18 cellular contexts compared by ENCODE assay signal in the genomic region with DNA sequence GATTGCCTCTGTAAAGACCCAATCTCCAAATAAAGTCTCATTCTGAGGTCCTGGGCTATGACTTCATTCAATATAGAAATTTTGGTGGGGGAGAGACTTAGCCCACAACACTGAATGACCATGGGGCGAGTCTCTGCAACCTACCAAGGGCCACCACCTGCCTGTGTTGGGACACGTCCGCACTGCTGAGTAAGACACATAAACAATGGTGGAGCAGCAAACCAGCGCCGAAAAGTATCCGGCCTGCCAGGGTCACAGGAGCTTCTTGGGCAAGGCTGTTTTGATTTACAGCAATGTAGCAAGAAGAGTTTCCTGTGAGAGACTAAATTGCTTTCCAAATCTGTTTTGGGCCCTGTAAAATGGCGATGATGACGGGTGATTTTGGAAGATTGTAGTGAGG.
A peak's percentile ranks its signal among the peaks of the same experiment; 100 is the strongest.
DNase-seq lines count a peak whose midpoint lies in the region; ATAC-seq and TF ChIP-seq lines count a peak whose summit lies in the region.
"Had no signal": no experiment of that assay in that cellular context is flagged by ENCODE, and none has a peak within 500 bp of the region (broad histone marks: within the 10 kb centered on the region; RNA-seq: fewer than 3 reads in every experiment).

No MANE protein-coding gene starts in this region.

- H3K36me3 ChIP-seq in RWPE2 (ENCODE audit: low read depth): no peaks in the 10 kb centered on the region
- H3K36me3 ChIP-seq in skeletal muscle satellite cell (ENCODE audit: insufficient read depth, low read length): no peaks in the 10 kb centered on the region

- DNase-seq in HPDE6-E6E7 (ENCODE audit: extremely low spot score) (peak; percentile 70), RWPE2 (ENCODE audit: low spot score) (no peak), foreskin keratinocyte (peak; percentile 26 to 34), DMS53 (lab: John Stamatoyannopoulos, UW) (no peak), NCI-H1092 treated with DMSO at 0.1 percent for 48 hours (lab: John Stamatoyannopoulos, UW) (no peak)
- DNase-seq in stimulated activated CD4-positive, alpha-beta T cell treated with anti-CD3 and anti-CD28 coated beads, Interleukin-4, amount 100 ng/mL, for 1 hour: no peak
- DNase-seq: AML-193; C1 segment of cervical spinal cord; CD8-positive, alpha-beta T cell; NCI-H1105 treated with DMSO at 0.1 percent for 48 hours; NCI-H1694; NCI-H2081; NCI-H2171; NCI-H524 treated with DMSO at 0.1 percent for 48 hours; SHP77 treated with DMSO at 0.1 percent for 48 hours; SK-N-SH had no signal

- no peak for TF ChIP-seq CTCF in RWPE2 (IDR thresholded peaks at IDR 0.05; ENCODE audit: poor library complexity, severe bottlenecking)
- no peak for TF ChIP-seq CTCF in foreskin keratinocyte (conservative IDR thresholded peaks at IDR 0.05)

- H3K9me3 ChIP-seq in RWPE2 (ENCODE audit: severe bottlenecking): no peaks in the 10 kb centered on the region
- no peaks in the 10 kb centered on the region for H3K9me3 ChIP-seq in skeletal muscle satellite cell (replicated peaks; ENCODE audit: low read length)
- H3K9me3 ChIP-seq: SK-N-SH had no signal

- H3K27ac ChIP-seq in RWPE2 (ENCODE audit: poor library complexity, severe bottlenecking) (peak overlapping the region; percentile 60), foreskin keratinocyte (no peak overlapping the region)

- H3K4me1 ChIP-seq in RWPE2 (ENCODE audit: insufficient read depth, poor library complexity, severe bottlenecking): peaks cover 14% of the 10 kb centered on the region
- H3K4me1 ChIP-seq in foreskin keratinocyte: no peaks in the 10 kb centered on the region
- peaks cover 36% of the 10 kb centered on the region for H3K4me1 ChIP-seq in skeletal muscle satellite cell (ENCODE audit: control insufficient read depth, insufficient read depth, low read length)

- no peak overlapping the region for H3K4me3 ChIP-seq in RWPE2 (ENCODE audit: severe bottlenecking)
- H3K4me3 ChIP-seq in skeletal muscle satellite cell (ENCODE audit: low read length): no peak overlapping the region

- H3K9ac ChIP-seq in skeletal muscle satellite cell (ENCODE audit: low read depth, low read length): peak overlapping the region; percentile 41
- H3K9ac ChIP-seq: SK-N-SH had no signal

- ATAC-seq in RWPE2 (ENCODE audit: low read depth): peak; percentile 57
- no peak for ATAC-seq in foreskin keratinocyte
- ATAC-seq in HG03097 (IDR thresholded peaks at IDR 0.05; ENCODE audit: low FRiP score, unreplicated experiment): no peak
- ATAC-seq: CD8-positive, alpha-beta T cell had no signal

- H3K4me2 ChIP-seq in skeletal muscle satellite cell (ENCODE audit: low read length): peak overlapping the region; percentile 9
- H3K4me2 ChIP-seq: SK-N-SH had no signal

- no peaks in the 10 kb centered on the region for H3K27me3 ChIP-seq in RWPE2 (ENCODE audit: insufficient read depth, poor library complexity, severe bottlenecking)
- H3K27me3 ChIP-seq in foreskin keratinocyte: no peaks in the 10 kb centered on the region
- no peaks in the 10 kb centered on the region for H3K27me3 ChIP-seq in skeletal muscle satellite cell (ENCODE audit: control insufficient read depth, insufficient read depth, low read length)

Comparison
In these comparisons a context has a peak if more than half of its experiments do, and no peak if none do; other contexts are left out.
1. DNase-seq: peak in HPDE6-E6E7 (single experiment) and foreskin keratinocyte (2 of 2); none in RWPE2 (single experiment), DMS53 (single experiment), NCI-H1092 treated with DMSO at 0.1 percent for 48 hours (single experiment) and stimulated activated CD4-positive, alpha-beta T cell treated with anti-CD3 and anti-CD28 coated beads, Interleukin-4, amount 100 ng/mL, for 1 hour (single experiment).